ENCODE assay signal across 8 cellular contexts in the genomic region with DNA sequence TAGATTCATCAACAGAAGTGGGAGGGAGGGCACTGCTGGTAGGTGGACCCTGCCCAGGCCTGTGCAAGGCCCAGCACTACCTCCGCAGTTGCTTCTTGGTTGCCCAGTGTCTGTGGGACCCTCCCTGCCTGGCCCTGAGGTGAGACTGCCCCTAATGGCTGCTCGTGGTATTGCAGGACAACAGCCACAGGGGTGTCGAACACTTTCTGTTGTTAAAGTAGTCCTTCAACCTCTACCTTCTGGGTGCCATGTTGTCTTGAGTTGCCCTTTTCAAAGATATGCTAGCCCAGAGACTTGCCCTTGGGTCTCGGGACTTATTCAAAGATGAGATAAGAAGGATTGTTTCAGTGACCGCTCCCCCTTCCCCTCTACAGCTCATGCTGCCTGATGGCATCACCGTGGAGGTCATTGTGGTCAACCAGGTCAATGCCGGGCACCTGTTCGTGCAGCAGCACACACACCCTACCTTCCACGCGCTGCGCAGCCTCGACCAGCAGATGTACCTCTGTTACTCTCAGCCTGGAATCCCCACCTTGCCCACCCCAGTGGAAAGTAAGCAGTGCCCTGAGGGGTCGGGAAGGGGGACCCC. TPM values are rescaled to one million over a fixed set of nuclear protein-coding genes. Genes with fewer than 3 reads are reported as not detected.
DNase-seq lines count a peak whose midpoint lies in the region; ATAC-seq, FAIRE-seq and TF ChIP-seq lines count a peak whose summit lies in the region.

No MANE protein-coding gene starts in this region.

- peak; percentile 84 for TF ChIP-seq CTCF in AG09309 (IDR thresholded peaks at IDR 0.05; ENCODE audit: control insufficient read depth, insufficient read depth, low read depth, low read length, missing control alignments)

- peak; percentile 83 for FAIRE-seq in GM18507 (lab: Jason Lieb, UNC)

- peak; percentile 79 for ATAC-seq in SK-N-SH treated with all-trans-retinoic acid at 6 μM for 48 hours
- ATAC-seq in HG03432 (IDR thresholded peaks at IDR 0.05; ENCODE audit: unreplicated experiment): no peak

- no peak overlapping the region for H3K4me3 ChIP-seq in AG09309 (ENCODE audit: control insufficient read depth, low read depth, low read length)

- DNase-seq in AG09309 (ENCODE audit: low read depth) (no peak), GM18507 (ENCODE audit: extremely low spot score, insufficient read length, low read depth) (peak; percentile 33), iris pigment epithelial cell (ENCODE audit: low read depth) (peak; percentile 14), mesenteric fat pad (ENCODE audit: low spot score) (no peak)
- peak; percentile 24 for DNase-seq in activated naive CD8-positive, alpha-beta T cell treated with anti-CD3 and anti-CD28 coated beads, Interleukin-2, amount 50 U/mL, for 16 hours (ENCODE audit: low read depth, low spot score)
- peak; percentile 43 to 63 for DNase-seq in stimulated activated CD4-positive, alpha-beta T cell treated with anti-CD3 and anti-CD28 coated beads, Interleukin-4, amount 100 ng/mL, for 48 hours (ENCODE audit: low read depth in 2 of 2)

TF ChIP-seq in SK-N-SH treated with all-trans-retinoic acid at 6 μM for 48 hours, 23 proteins besides CTCF, POLR2A, EP300 and RAD21:
- TF ChIP-seq PPARA (CRISPR knock-in tag; IDR thresholded peaks at IDR 0.05; ENCODE audit: borderline replicate concordance) (no peak), PATZ1 (CRISPR knock-in tag; IDR thresholded peaks at IDR 0.05; ENCODE audit: borderline replicate concordance) (no peak), ESRRG (CRISPR knock-in tag; IDR thresholded peaks at IDR 0.05) (no peak), ARNTL (CRISPR knock-in tag; IDR thresholded peaks at IDR 0.05; ENCODE audit: borderline replicate concordance, low read depth) (no peak), OSR1 (CRISPR knock-in tag; IDR thresholded peaks at IDR 0.05) (no peak), ZC3H10 (CRISPR knock-in tag; IDR thresholded peaks at IDR 0.05) (no peak), POU6F1 (CRISPR knock-in tag; IDR thresholded peaks at IDR 0.05; ENCODE audit: borderline replicate concordance, low read depth) (no peak), ZNF8 (CRISPR knock-in tag; IDR thresholded peaks at IDR 0.05) (no peak), ISL1 (CRISPR knock-in tag; IDR thresholded peaks at IDR 0.05) (no peak), ZNF565 (CRISPR knock-in tag; conservative IDR thresholded peaks at IDR 0.05; ENCODE audit: low read depth) (no peak), ZNF70 (CRISPR knock-in tag; IDR thresholded peaks at IDR 0.05) (no peak), RARB (CRISPR knock-in tag; IDR thresholded peaks at IDR 0.05) (no peak), CSDC2 (CRISPR knock-in tag; IDR thresholded peaks at IDR 0.05) (no peak), ZFP30 (CRISPR knock-in tag; IDR thresholded peaks at IDR 0.05) (no peak)
- TF ChIP-seq, protein P1, sequence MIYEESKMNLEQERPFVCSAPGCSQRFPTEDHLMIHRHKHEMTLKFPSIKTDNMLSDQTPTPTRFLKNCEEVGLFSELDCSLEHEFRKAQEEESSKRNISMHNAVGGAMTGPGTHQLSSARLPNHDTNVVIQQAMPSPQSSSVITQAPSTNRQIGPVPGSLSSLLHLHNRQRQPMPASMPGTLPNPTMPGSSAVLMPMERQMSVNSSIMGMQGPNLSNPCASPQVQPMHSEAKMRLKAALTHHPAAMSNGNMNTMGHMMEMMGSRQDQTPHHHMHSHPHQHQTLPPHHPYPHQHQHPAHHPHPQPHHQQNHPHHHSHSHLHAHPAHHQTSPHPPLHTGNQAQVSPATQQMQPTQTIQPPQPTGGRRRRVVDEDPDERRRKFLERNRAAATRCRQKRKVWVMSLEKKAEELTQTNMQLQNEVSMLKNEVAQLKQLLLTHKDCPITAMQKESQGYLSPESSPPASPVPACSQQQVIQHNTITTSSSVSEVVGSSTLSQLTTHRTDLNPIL (CRISPR knock-in tag; IDR thresholded peaks at IDR 0.05; ENCODE audit: low read depth): no peak

RNA-seq across cellular contexts. Expression of gene AKAP1, which starts 29.1 kb away (rescaled TPM):
- total RNA-seq in mesenteric fat pad: 49.1 TPM

Comparison
In these comparisons a context has a peak if more than half of its experiments do, and no peak if none do; other contexts are left out.
1. DNase-seq: peak in GM18507 (single experiment), activated naive CD8-positive, alpha-beta T cell treated with anti-CD3 and anti-CD28 coated beads, Interleukin-2, amount 50 U/mL, for 16 hours (single experiment), iris pigment epithelial cell (single experiment) and stimulated activated CD4-positive, alpha-beta T cell treated with anti-CD3 and anti-CD28 coated beads, Interleukin-4, amount 100 ng/mL, for 48 hours (2 of 2); none in AG09309 (single experiment) and mesenteric fat pad (single experiment).